In the genomic region with DNA sequence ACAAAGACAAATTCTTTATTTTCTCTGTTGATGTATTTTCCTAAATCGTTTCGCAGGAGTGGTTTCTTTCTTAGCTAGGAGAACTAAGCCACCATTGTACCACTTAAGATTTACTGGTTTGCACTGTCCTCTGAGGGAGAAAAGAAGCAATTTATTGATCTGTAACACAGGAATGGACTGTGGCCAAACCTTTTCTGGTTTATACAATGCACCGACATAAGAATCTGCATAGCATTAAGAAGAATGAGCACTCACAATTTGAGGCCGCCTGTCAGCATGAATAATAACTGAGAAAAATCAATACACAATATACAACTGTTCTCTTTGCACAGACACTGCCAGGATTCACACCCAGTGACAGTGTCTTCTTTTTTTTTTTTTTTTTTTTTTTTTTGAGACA, we compare ENCODE assay signal across 24 cellular contexts.
A peak's percentile ranks its signal among the peaks of the same experiment; 100 is the strongest.
DNase-seq lines count a peak whose midpoint lies in the region; ATAC-seq and TF ChIP-seq lines count a peak whose summit lies in the region.
"Had no signal": no experiment of that assay in that cellular context is flagged by ENCODE, and none has a peak within 500 bp of the region (broad histone marks: within the 10 kb centered on the region; RNA-seq: fewer than 3 reads in every experiment).

No MANE protein-coding gene starts in this region.

- no peak overlapping the region for H3K23ac ChIP-seq in mesenchymal stem cell (ENCODE audit: low read length in 2 of 2)

- intact Hi-C loops in left ventricle myocardium inferior (cut with micrococcal nuclease) = no loop called here
- intact Hi-C loops in Right ventricle myocardium inferior (cut with DNase I) = no loop called here
- intact Hi-C loops in CD14-positive monocyte (cut with micrococcal nuclease) = no loop called here

- H2BK120ac ChIP-seq in mesenchymal stem cell (ENCODE audit: low read depth, low read length) = no peak overlapping the region

- H3K4me3 ChIP-seq in left ventricle myocardium inferior (no peak overlapping the region), mesenchymal stem cell (ENCODE audit: insufficient read depth in 1 of 2, low read depth in 1 of 2, low read length in 2 of 2) (no peak overlapping the region)
- H3K4me3 ChIP-seq: HAP-1, K562, PC-9, SJSA1 had no signal

- ATAC-seq in Right ventricle myocardium inferior (no peak), HG03432 (IDR thresholded peaks at IDR 0.05; ENCODE audit: unreplicated experiment) (no peak)
- ATAC-seq: K562 had no signal

- H2BK5ac ChIP-seq in mesenchymal stem cell (ENCODE audit: low read depth, low read length, poor library complexity, severe bottlenecking) = no peak overlapping the region

- no peak overlapping the region for H3K4ac ChIP-seq in mesenchymal stem cell (ENCODE audit: low read depth in 1 of 2, low read length in 2 of 2)

- H3K27ac ChIP-seq in left ventricle myocardium inferior (replicated peaks) (peak overlapping the region; percentile 53), cingulate gyrus (ENCODE audit: low read depth, low read length) (peak overlapping the region; percentile 50), mesenchymal stem cell (ENCODE audit: low read length, poor library complexity, severe bottlenecking) (no peak overlapping the region)
- H3K27ac ChIP-seq: PC-9, SJSA1 had no signal

- DNase-seq in left ventricle myocardium inferior (no peak), Right ventricle myocardium inferior (ENCODE audit: missing footprints) (no peak), mesothelial cell of epicardium (ENCODE audit: low spot score in 2 of 2, unreplicated experiment in 2 of 2) (no peak), mesenchymal stem cell (no peak), hepatic stellate cell (ENCODE audit: low spot score) (no peak), CD14-positive monocyte (ENCODE audit: low spot score) (no peak)
- DNase-seq: 8988T; Caco-2; CD4-positive, CD25-positive, alpha-beta regulatory T cell; DMS153; GDM1; NCI-H1105 treated with DMSO at 0.1 percent for 48 hours; NCI-H1694; NCI-H2081 treated with DMSO at 0.1 percent for 48 hours; NCI-H2227 treated with DMSO at 0.1 percent for 48 hours; NCI-H510A treated with DMSO at 0.1 percent for 48 hours; NCI-H82; PC-9 had no signal

- no peak overlapping the region for H4K8ac ChIP-seq in mesenchymal stem cell (ENCODE audit: low read length)

- no peak overlapping the region for H2BK12ac ChIP-seq in mesenchymal stem cell (ENCODE audit: low read length in 2 of 2)

- no peak overlapping the region for H3K9ac ChIP-seq in mesenchymal stem cell (ENCODE audit: low read length)

- H3K27me3 Mint-ChIP-seq in mesothelial cell of epicardium (ENCODE audit: low read depth) (no peaks in the 10 kb centered on the region), CD14-positive monocyte (ENCODE audit: low read depth in 3 of 3) (peaks cover 2 to 5% (median 3%) of the 10 kb centered on the region in 3 donors)

- H2BK15ac ChIP-seq in mesenchymal stem cell (ENCODE audit: low read depth, poor library complexity, severe bottlenecking) = no peak overlapping the region

- H3K79me1 ChIP-seq in mesenchymal stem cell (replicated peaks; ENCODE audit: low read length, poor library complexity, severe bottlenecking) = no peaks in the 10 kb centered on the region

- H3K9me3 Mint-ChIP-seq in mesothelial cell of epicardium = peaks cover 27% of the 10 kb centered on the region
- peaks cover 5 to 30% (median 15%) of the 10 kb centered on the region in 7 donors for H3K9me3 Mint-ChIP-seq in CD14-positive monocyte

- H3K36me3 Mint-ChIP-seq in mesothelial cell of epicardium (peaks cover 26% of the 10 kb centered on the region), CD14-positive monocyte (no peaks in the 10 kb centered on the region)

- no peak overlapping the region for H3K14ac ChIP-seq in mesenchymal stem cell (ENCODE audit: low read length in 2 of 2)

- H3K4me3 Mint-ChIP-seq in mesothelial cell of epicardium (no peak overlapping the region), CD14-positive monocyte (no peak overlapping the region)
- H3K4me3 Mint-ChIP-seq: B cell; CD4-positive, CD25-positive, alpha-beta regulatory T cell had no signal

- H3K18ac ChIP-seq in mesenchymal stem cell (ENCODE audit: low read depth in 1 of 2, low read length in 2 of 2) = no peak overlapping the region

- 100% methylated on average over 2 of the region's 4 CpGs for WGBS in mesenchymal stem cell

- H4K91ac ChIP-seq in mesenchymal stem cell (ENCODE audit: low read length) = no peak overlapping the region

- H3K36me3 ChIP-seq in left ventricle myocardium inferior = peaks cover under 1% of the 10 kb centered on the region
- no peaks in the 10 kb centered on the region for H3K36me3 ChIP-seq in mesenchymal stem cell (ENCODE audit: control insufficient read depth in 1 of 2, insufficient read depth in 2 of 2, low read depth in 1 of 2, low read length in 2 of 2)
- H3K36me3 ChIP-seq: HAP-1, SJSA1 had no signal

- peaks cover 52% of the 10 kb centered on the region for H3K4me1 Mint-ChIP-seq in mesothelial cell of epicardium
- peaks cover 7% of the 10 kb centered on the region for H3K4me1 Mint-ChIP-seq in CD14-positive monocyte

- H2AFZ ChIP-seq in mesenchymal stem cell (ENCODE audit: low read depth, low read length) = no peak overlapping the region
- H2AFZ ChIP-seq: PC-9 had no signal

- TF ChIP-seq CTCF in left ventricle myocardium inferior (IDR thresholded peaks at IDR 0.05; ENCODE audit: borderline replicate concordance) (no peak), mesothelial cell of epicardium (IDR thresholded peaks at IDR 0.05; ENCODE audit: unreplicated experiment) (no peak), CD14-positive monocyte (IDR thresholded peaks at IDR 0.05) (no peak)

- H3K4me1 ChIP-seq in left ventricle myocardium inferior (peaks cover 72% of the 10 kb centered on the region), mesenchymal stem cell (ENCODE audit: control insufficient read depth, insufficient read depth, low read depth, low read length) (peaks cover 1% of the 10 kb centered on the region)

- no peak overlapping the region for H2AK5ac ChIP-seq in mesenchymal stem cell (ENCODE audit: low read length, severe bottlenecking)

- H3K27ac Mint-ChIP-seq in mesothelial cell of epicardium = peak overlapping the region; percentile 41
- no peak overlapping the region for H3K27ac Mint-ChIP-seq in CD14-positive monocyte
- H3K27ac Mint-ChIP-seq: B cell; CD4-positive, CD25-positive, alpha-beta regulatory T cell had no signal

- H3K4me2 ChIP-seq in mesenchymal stem cell (ENCODE audit: low read length, poor library complexity, severe bottlenecking) = no peak overlapping the region
- H3K4me2 ChIP-seq: PC-9 had no signal

- H3K9me3 ChIP-seq in left ventricle myocardium inferior (replicated peaks) (peaks cover 24% of the 10 kb centered on the region), mesenchymal stem cell (ENCODE audit: control insufficient read depth, low read length) (peaks cover 5% of the 10 kb centered on the region)
- H3K9me3 ChIP-seq: Caco-2, HAP-1, SJSA1 had no signal

- no peaks in the 10 kb centered on the region for H3K27me3 ChIP-seq in left ventricle myocardium inferior (ENCODE audit: low read depth)
- H3K27me3 ChIP-seq in mesenchymal stem cell (ENCODE audit: control insufficient read depth in 1 of 2, insufficient read depth in 1 of 2, low read length in 2 of 2) = no peaks in the 10 kb centered on the region
- H3K27me3 ChIP-seq: SJSA1 had no signal
